In the genomic region with DNA sequence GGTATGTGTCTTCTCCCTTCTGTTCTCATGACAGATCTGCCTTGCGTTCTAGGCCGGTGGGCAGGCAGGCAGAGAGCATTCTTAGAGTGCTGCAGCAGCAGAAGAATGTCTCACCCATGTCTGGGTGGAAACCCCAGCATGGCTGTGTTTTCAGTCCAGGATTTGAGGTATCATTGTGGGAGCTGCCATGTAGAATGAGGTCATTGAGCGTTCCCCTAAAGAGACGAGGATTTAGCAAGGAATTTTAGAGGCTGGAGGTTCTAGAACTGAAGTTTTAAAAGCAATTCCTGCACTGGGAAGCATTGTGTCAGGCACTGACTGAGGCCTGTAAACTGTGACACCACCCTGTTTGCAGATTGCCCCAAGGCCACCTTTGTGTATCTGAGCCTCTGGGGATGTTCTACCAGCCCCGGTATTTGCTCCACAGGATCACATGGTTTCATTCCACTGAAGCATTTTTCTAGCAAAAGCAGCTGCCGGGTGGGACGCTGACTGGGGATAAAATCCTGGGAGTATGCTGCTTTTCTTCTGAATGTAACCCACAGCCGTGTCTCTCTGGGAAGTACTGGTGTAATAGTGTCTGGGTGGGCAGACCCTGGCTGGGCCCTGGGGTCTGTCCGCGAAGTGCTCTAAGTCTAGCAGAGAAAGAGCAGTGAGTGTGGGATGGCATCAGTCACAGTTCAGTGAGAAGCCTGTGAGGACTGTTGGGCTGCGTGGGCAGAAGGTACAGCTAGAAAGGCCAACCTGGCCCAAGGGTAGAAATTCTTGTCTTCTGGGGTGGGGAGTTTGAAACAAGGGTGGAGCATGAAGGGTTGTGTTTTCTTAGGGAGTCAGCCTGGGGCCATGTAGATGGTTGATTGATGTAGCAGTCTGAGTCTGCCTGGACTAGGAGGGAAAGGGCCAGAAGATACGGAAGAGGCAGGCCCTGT, we compare ENCODE assay signal across 10 cellular contexts. TPM values are rescaled to one million over a fixed set of nuclear protein-coding genes. Genes with fewer than 3 reads are reported as not detected.
DNase-seq lines count a peak whose midpoint lies in the region; ATAC-seq and TF ChIP-seq lines count a peak whose summit lies in the region.
"Had no signal": no experiment of that assay in that cellular context is flagged by ENCODE, and none has a peak within 500 bp of the region (broad histone marks: within the 10 kb centered on the region; RNA-seq: fewer than 3 reads in every experiment).

No MANE protein-coding gene starts in this region.

- H3K27ac Mint-ChIP-seq in endothelial cell (ENCODE audit: unreplicated experiment) (peak overlapping the region; percentile 13), progenitor cell of endocrine pancreas (peak overlapping the region; percentile 8)
- H3K27ac Mint-ChIP-seq: activated naive CD8-positive, alpha-beta T cell treated with anti-CD3 and anti-CD28 coated beads, Interleukin-2, amount 10 ng/mL, durations not matched to agents 7 days and 5 days had no signal

- DNase-seq in LHCN-M2 (ENCODE audit: low read depth), result peak; percentile 31
- no peak for DNase-seq in endothelial cell (ENCODE audit: low spot score)
- DNase-seq in progenitor cell of endocrine pancreas (ENCODE audit: low spot score, unreplicated experiment), result no peak
- no peak for DNase-seq in medulla oblongata (ENCODE audit: extremely low spot score)
- DNase-seq in stimulated activated CD4-positive, alpha-beta T cell treated with anti-CD3 and anti-CD28 coated beads, Interleukin-1b, Interleukin-23, amount 100 ng/mL, for 48 hours, result no peak
- DNase-seq: activated naive CD8-positive, alpha-beta T cell treated with anti-CD3 and anti-CD28 coated beads, Interleukin-2, amount 10 ng/mL, durations not matched to agents 7 days and 5 days; DMS79; NCI-H1694 treated with DMSO at 0.1 percent for 48 hours had no signal

- peaks cover 48% of the 10 kb centered on the region for H3K36me3 Mint-ChIP-seq in endothelial cell (ENCODE audit: low read depth, unreplicated experiment)
- peaks cover 21% of the 10 kb centered on the region for H3K36me3 Mint-ChIP-seq in progenitor cell of endocrine pancreas (ENCODE audit: insufficient read depth)

- H3K9me3 Mint-ChIP-seq in endothelial cell (ENCODE audit: unreplicated experiment) (no peaks in the 10 kb centered on the region), progenitor cell of endocrine pancreas (ENCODE audit: low read depth) (no peaks in the 10 kb centered on the region)
- H3K9me3 Mint-ChIP-seq: activated naive CD8-positive, alpha-beta T cell treated with anti-CD3 and anti-CD28 coated beads, Interleukin-2, amount 10 ng/mL, durations not matched to agents 7 days and 5 days had no signal

- TF ChIP-seq CTCF in endothelial cell (IDR thresholded peaks at IDR 0.05; ENCODE audit: unreplicated experiment), result no peak
- TF ChIP-seq CTCF in progenitor cell of endocrine pancreas (IDR thresholded peaks at IDR 0.05; ENCODE audit: unreplicated experiment), result no peak

- ATAC-seq in GM18858 (IDR thresholded peaks at IDR 0.05; ENCODE audit: unreplicated experiment), result no peak
- ATAC-seq: Panc1 had no signal

- H3K4me1 Mint-ChIP-seq in endothelial cell (ENCODE audit: unreplicated experiment) (no peaks in the 10 kb centered on the region), progenitor cell of endocrine pancreas (ENCODE audit: low read depth) (no peaks in the 10 kb centered on the region)
- H3K4me1 Mint-ChIP-seq: activated naive CD8-positive, alpha-beta T cell treated with anti-CD3 and anti-CD28 coated beads, Interleukin-2, amount 10 ng/mL, durations not matched to agents 7 days and 5 days had no signal

- H3K4me3 Mint-ChIP-seq in endothelial cell (ENCODE audit: unreplicated experiment) (peak overlapping the region; percentile 4), progenitor cell of endocrine pancreas (ENCODE audit: low read depth) (no peak overlapping the region)
- H3K4me3 Mint-ChIP-seq: activated naive CD8-positive, alpha-beta T cell treated with anti-CD3 and anti-CD28 coated beads, Interleukin-2, amount 10 ng/mL, durations not matched to agents 7 days and 5 days had no signal

- H3K27me3 Mint-ChIP-seq in endothelial cell (ENCODE audit: unreplicated experiment) (peaks cover 10% of the 10 kb centered on the region), progenitor cell of endocrine pancreas (no peaks in the 10 kb centered on the region)
- H3K27me3 Mint-ChIP-seq: activated naive CD8-positive, alpha-beta T cell treated with anti-CD3 and anti-CD28 coated beads, Interleukin-2, amount 10 ng/mL, durations not matched to agents 7 days and 5 days had no signal

RNA-seq across cellular contexts. Expression of a gene that starts 30.2 kb away (rescaled TPM):
- total RNA-seq in LHCN-M2 (2014; rRNA removed) (36.5 and 146 TPM in 2 replicates), endothelial cell (ENCODE audit: unreplicated experiment) (9.7 TPM), progenitor cell of endocrine pancreas (23.4 and 26.7 TPM in 2 replicates)
- 73.9 TPM for polyA plus RNA-seq in LHCN-M2 (2012)

RNA-seq across cellular contexts. Expression of a gene that starts 33.3 kb away (rescaled TPM):
- 3.1 and 4.4 TPM in 2 replicates for total RNA-seq in LHCN-M2 (2014; rRNA removed)
- 5.1 TPM for polyA plus RNA-seq in LHCN-M2 (2012)
- total RNA-seq in endothelial cell (ENCODE audit: unreplicated experiment), result 9.4 TPM
- 14.1 and 15.7 TPM in 2 replicates for total RNA-seq in progenitor cell of endocrine pancreas

RNA-seq across cellular contexts. Expression of a gene that starts 41.0 kb away (rescaled TPM):
- total RNA-seq in LHCN-M2 (2014; rRNA removed), result 80.8 and 89.8 TPM in 2 replicates
- 75.6 TPM for polyA plus RNA-seq in LHCN-M2 (2012)
- 85.8 TPM for total RNA-seq in endothelial cell (ENCODE audit: unreplicated experiment)
- 97.4 and 98.7 TPM in 2 replicates for total RNA-seq in progenitor cell of endocrine pancreas

RNA-seq across cellular contexts. Expression of a gene that starts 46.1 kb away (rescaled TPM):
- total RNA-seq in LHCN-M2 (2014; rRNA removed), result 7.2 and 11.1 TPM in 2 replicates
- polyA plus RNA-seq in LHCN-M2 (2012), result 18.9 TPM
- total RNA-seq in endothelial cell (ENCODE audit: unreplicated experiment), result 22.6 TPM
- 32.9 and 33.3 TPM in 2 replicates for total RNA-seq in progenitor cell of endocrine pancreas

RNA-seq across cellular contexts. Expression of a gene that starts 50.7 kb away (rescaled TPM):
- total RNA-seq in LHCN-M2 (2014; rRNA removed) (72.7 and 87.9 TPM in 2 replicates), endothelial cell (ENCODE audit: unreplicated experiment) (29.2 TPM), progenitor cell of endocrine pancreas (65.0 and 68.1 TPM in 2 replicates)
- 37.9 TPM for polyA plus RNA-seq in LHCN-M2 (2012)
